Comparison of ENCODE assay signal across 19 cellular contexts in the genomic region with DNA sequence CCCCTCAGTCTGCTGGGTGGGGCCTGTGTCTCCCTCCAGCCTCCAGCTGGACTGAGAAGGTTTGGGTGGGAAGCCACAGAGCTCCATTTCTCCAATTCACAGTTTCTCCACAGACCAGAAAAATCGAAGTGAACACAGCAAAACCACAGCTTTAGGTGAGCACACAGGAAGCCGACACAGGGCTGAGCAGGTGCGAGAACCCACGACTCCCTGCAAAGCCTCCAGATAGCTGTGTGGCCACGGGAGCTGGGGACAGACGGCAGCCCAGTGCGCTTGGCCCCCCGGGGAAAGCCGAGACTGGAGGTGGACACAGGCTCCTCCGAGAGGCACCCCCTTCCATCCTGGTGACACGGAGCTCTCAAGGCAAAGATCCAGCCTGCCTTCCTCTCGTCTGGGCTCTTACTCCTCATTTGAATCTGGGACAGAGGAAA. TPM values are rescaled to one million over a fixed set of nuclear protein-coding genes. Genes with fewer than 3 reads are reported as not detected.
DNase-seq lines count a peak whose midpoint lies in the region; ATAC-seq and TF ChIP-seq lines count a peak whose summit lies in the region.
"Had no signal": no experiment of that assay in that cellular context is flagged by ENCODE, and none has a peak within 500 bp of the region (broad histone marks: within the 10 kb centered on the region; RNA-seq: fewer than 3 reads in every experiment).

No MANE protein-coding gene starts in this region.

- POLR2A ChIA-PET in CD8-positive, alpha-beta memory T cell (lab: Charles Lee) = interaction anchor here (0.6 to 1.0 kb wide), 2 partner anchors 16 to 24 kb away, joined by 3 read pairs; no protein-coding TSS in a partner anchor

- peak overlapping the region; percentile 82 to 98 (median 93) for H3K27ac Mint-ChIP-seq in CD8-positive, alpha-beta memory T cell
- peak overlapping the region; percentile 55 for H3K27ac Mint-ChIP-seq in glutamatergic neuron (ENCODE audit: unreplicated experiment)
- H3K27ac Mint-ChIP-seq: nephron progenitor cell had no signal

- no peaks in the 10 kb centered on the region for H3K9me3 ChIP-seq in CD8-positive, alpha-beta memory T cell (ENCODE audit: low read length)
- no peaks in the 10 kb centered on the region for H3K9me3 ChIP-seq in KOPT-K1 (ENCODE audit: insufficient read depth, low read length, poor library complexity, severe bottlenecking)
- H3K9me3 ChIP-seq in BE2C = no peaks in the 10 kb centered on the region
- no peaks in the 10 kb centered on the region for H3K9me3 ChIP-seq in spleen
- H3K9me3 ChIP-seq: BLaER1, thyroid gland had no signal

- peaks cover 64% of the 10 kb centered on the region for H3K4me1 ChIP-seq in CD8-positive, alpha-beta memory T cell (ENCODE audit: insufficient read depth, low read length)
- H3K4me1 ChIP-seq in BE2C (no peaks in the 10 kb centered on the region), spleen (peaks cover 0 to 66% (median 17%) of the 10 kb centered on the region in 6 donors)
- H3K4me1 ChIP-seq: thyroid gland had no signal

- peaks cover 0 to 3% (median under 1%) of the 10 kb centered on the region in 3 donors for H3K36me3 Mint-ChIP-seq in CD8-positive, alpha-beta memory T cell
- H3K36me3 Mint-ChIP-seq in activated T-cell treated with anti-CD3 and anti-CD28 coated beads, Interleukin-2, amount 50 U/mL, for 4 hours (ENCODE audit: insufficient read depth) = peaks cover 1% of the 10 kb centered on the region
- peaks cover 18% of the 10 kb centered on the region for H3K36me3 Mint-ChIP-seq in glutamatergic neuron (ENCODE audit: unreplicated experiment)

- peak overlapping the region; percentile 39 to 91 (median 88) for H3K4me3 Mint-ChIP-seq in CD8-positive, alpha-beta memory T cell
- peak overlapping the region; percentile 74 for H3K4me3 Mint-ChIP-seq in activated T-cell treated with anti-CD3 and anti-CD28 coated beads, Interleukin-2, amount 50 U/mL, for 4 hours
- no peak overlapping the region for H3K4me3 Mint-ChIP-seq in glutamatergic neuron (ENCODE audit: unreplicated experiment)
- H3K4me3 Mint-ChIP-seq: nephron progenitor cell had no signal

- CTCF ChIA-PET in CD8-positive, alpha-beta memory T cell (lab: Charles Lee) = interaction anchor here (1.0 to 3.8 kb wide), 8 partner anchors 9 to 211 kb away, joined by 3 to 36 read pairs (median 4); no protein-coding TSS in a partner anchor

- H3K4me1 Mint-ChIP-seq in CD8-positive, alpha-beta memory T cell = peaks cover 71 to 86% (median 79%) of the 10 kb centered on the region in 3 donors
- H3K4me1 Mint-ChIP-seq in activated T-cell treated with anti-CD3 and anti-CD28 coated beads, Interleukin-2, amount 50 U/mL, for 4 hours (ENCODE audit: low read depth) = peaks cover 65% of the 10 kb centered on the region
- H3K4me1 Mint-ChIP-seq in glutamatergic neuron (ENCODE audit: low read depth, unreplicated experiment) = peaks cover 40% of the 10 kb centered on the region

- peak in 4 of 5 donors; percentile 24 to 67 (median 58) for DNase-seq in CD8-positive, alpha-beta memory T cell
- DNase-seq in activated T-cell treated with anti-CD3 and anti-CD28 coated beads, Interleukin-2, amount 50 U/mL, for 4 hours = peak; percentile 21
- no peak for DNase-seq in glutamatergic neuron
- DNase-seq in SIG-M5 (lab: John Stamatoyannopoulos, UW) = no peak
- no peak for DNase-seq in H4 (ENCODE audit: low spot score)
- DNase-seq in BE2C = no peak
- DNase-seq in spleen = no peak
- DNase-seq: amygdala; DMS79 treated with DMSO at 0.1 percent for 48 hours; Karpas-422; NCI-H146; nephron progenitor cell; retina; stimulated activated CD4-positive, alpha-beta T cell treated with anti-CD3 and anti-CD28 coated beads, Interleukin-1b, Interleukin-23, amount 100 ng/mL, for 48 hours; stimulated activated CD8-positive, alpha-beta memory T cell treated with anti-CD3 and anti-CD28 coated beads, Interleukin-4, amount 100 ng/mL, for 48 hours; thyroid gland had no signal

- H3K27ac ChIP-seq in CD8-positive, alpha-beta memory T cell (ENCODE audit: low read depth, low read length) = no peak overlapping the region
- H3K27ac ChIP-seq in KOPT-K1 (ENCODE audit: low read depth, low read length, poor library complexity, severe bottlenecking) = peak overlapping the region; percentile 57
- H3K27ac ChIP-seq in spleen = peak overlapping the region in 4 of 8 donors; percentile 3 to 70 (median 42)
- H3K27ac ChIP-seq: BLaER1, thyroid gland had no signal

- peaks cover 0 to 4% of the 10 kb centered on the region in 2 donors for H3K27me3 Mint-ChIP-seq in CD8-positive, alpha-beta memory T cell
- H3K27me3 Mint-ChIP-seq in activated T-cell treated with anti-CD3 and anti-CD28 coated beads, Interleukin-2, amount 50 U/mL, for 4 hours (ENCODE audit: low read depth) = peaks cover 2% of the 10 kb centered on the region
- H3K27me3 Mint-ChIP-seq in glutamatergic neuron (ENCODE audit: unreplicated experiment) = peaks cover 14% of the 10 kb centered on the region

- no peaks in the 10 kb centered on the region for H3K27me3 ChIP-seq in CD8-positive, alpha-beta memory T cell (ENCODE audit: insufficient read depth, low read length, poor library complexity, severe bottlenecking)
- H3K27me3 ChIP-seq in BE2C = no peaks in the 10 kb centered on the region
- no peaks in the 10 kb centered on the region for H3K27me3 ChIP-seq in spleen (replicated peaks in 1 of 7)
- H3K27me3 ChIP-seq: BLaER1, thyroid gland had no signal

- WGBS in spleen, 5 donors = 52 to 62% (median 55%) methylated on average over 11 to 12 of the region's 12 CpGs

- peaks cover 0 to 1% (median 0%) of the 10 kb centered on the region in 5 donors for H3K9me3 Mint-ChIP-seq in CD8-positive, alpha-beta memory T cell
- H3K9me3 Mint-ChIP-seq in activated T-cell treated with anti-CD3 and anti-CD28 coated beads, Interleukin-2, amount 50 U/mL, for 4 hours = peaks cover 6% of the 10 kb centered on the region
- peaks cover 15% of the 10 kb centered on the region for H3K9me3 Mint-ChIP-seq in glutamatergic neuron (ENCODE audit: unreplicated experiment)

- H3K36me3 ChIP-seq in CD8-positive, alpha-beta memory T cell (ENCODE audit: insufficient read depth, low read length) = no peaks in the 10 kb centered on the region
- no peaks in the 10 kb centered on the region for H3K36me3 ChIP-seq in KOPT-K1 (ENCODE audit: insufficient read depth, low read length)
- no peaks in the 10 kb centered on the region; the same call in 1 of the 2 replicates for H3K36me3 ChIP-seq in BE2C
- peaks cover 0 to 74% (median 10%) of the 10 kb centered on the region in 6 donors for H3K36me3 ChIP-seq in spleen
- H3K36me3 ChIP-seq: BLaER1 had no signal

- intact Hi-C loops in spleen (cut with DNase I; ENCODE audit: low total_unique reads) = no loop called here

- peak overlapping the region; percentile 60 for H3K4me3 ChIP-seq in CD8-positive, alpha-beta memory T cell (ENCODE audit: low read length)
- no peak overlapping the region for H3K4me3 ChIP-seq in BE2C (ENCODE audit: low read depth, low read length)
- H3K4me3 ChIP-seq in spleen = peak overlapping the region in 1 of 8 donors; percentile 27
- H3K4me3 ChIP-seq: BLaER1, lung, thyroid gland had no signal

- peak; percentile 68 to 74 for ATAC-seq in activated T-cell treated with anti-CD3 and anti-CD28 coated beads, Interleukin-2, amount 50 U/mL, for 4 hours

- TF ChIP-seq CTCF in glutamatergic neuron (IDR thresholded peaks at IDR 0.05; ENCODE audit: partially characterized antibody, unreplicated experiment) (no peak), BE2C (IDR thresholded peaks at IDR 0.05; ENCODE audit: low read depth, low read length) (no peak), spleen (IDR thresholded peaks at IDR 0.05 in 8 of 11, conservative IDR thresholded peaks at IDR 0.05 in 3 of 11) (no peak)

- TF ChIP-seq POLR2A in spleen (IDR thresholded peaks at IDR 0.05) = no peak

RNA-seq across cellular contexts. Expression of gene MPC1, which starts 29.0 kb away (rescaled TPM):
- total RNA-seq in CD8-positive, alpha-beta memory T cell = 10 to 100 TPM; 36.3 to 39.3 TPM
- 62.1 TPM for polyA plus RNA-seq in CD8-positive, alpha-beta memory T cell
- total RNA-seq in activated T-cell treated with anti-CD3 and anti-CD28 coated beads, Interleukin-2, amount 50 U/mL, for 4 hours = 10 to 100 TPM; 17.9 to 24.6 (median 24.0) TPM
- total RNA-seq in glutamatergic neuron (ENCODE audit: unreplicated experiment) (17.0 TPM), spleen (10 to 100 TPM; 29.1 to 56.8 (median 34.5) TPM)
- total RNA-seq in H4 (2014; rRNA removed; shearing (Covaris generic)) = 46.1 and 64.0 TPM in 2 replicates
- polyA plus RNA-seq in BE2C (2012; ENCODE audit: insufficient read depth, insufficient read length, low read depth) = 137 TPM
- 10 to 100 TPM; 49.5 to 58.6 (median 52.4) TPM for polyA plus RNA-seq in spleen

Comparison
In these comparisons a context has a peak if more than half of its experiments do, and no peak if none do; other contexts are left out.
1. DNase-seq: peak in CD8-positive, alpha-beta memory T cell (4 of 5) and activated T-cell treated with anti-CD3 and anti-CD28 coated beads, Interleukin-2, amount 50 U/mL, for 4 hours (single experiment); none in glutamatergic neuron (single experiment), SIG-M5 (single experiment), H4 (single experiment), BE2C (single experiment) and spleen (single experiment).